2 cellular contexts compared by ENCODE assay signal in the genomic region with DNA sequence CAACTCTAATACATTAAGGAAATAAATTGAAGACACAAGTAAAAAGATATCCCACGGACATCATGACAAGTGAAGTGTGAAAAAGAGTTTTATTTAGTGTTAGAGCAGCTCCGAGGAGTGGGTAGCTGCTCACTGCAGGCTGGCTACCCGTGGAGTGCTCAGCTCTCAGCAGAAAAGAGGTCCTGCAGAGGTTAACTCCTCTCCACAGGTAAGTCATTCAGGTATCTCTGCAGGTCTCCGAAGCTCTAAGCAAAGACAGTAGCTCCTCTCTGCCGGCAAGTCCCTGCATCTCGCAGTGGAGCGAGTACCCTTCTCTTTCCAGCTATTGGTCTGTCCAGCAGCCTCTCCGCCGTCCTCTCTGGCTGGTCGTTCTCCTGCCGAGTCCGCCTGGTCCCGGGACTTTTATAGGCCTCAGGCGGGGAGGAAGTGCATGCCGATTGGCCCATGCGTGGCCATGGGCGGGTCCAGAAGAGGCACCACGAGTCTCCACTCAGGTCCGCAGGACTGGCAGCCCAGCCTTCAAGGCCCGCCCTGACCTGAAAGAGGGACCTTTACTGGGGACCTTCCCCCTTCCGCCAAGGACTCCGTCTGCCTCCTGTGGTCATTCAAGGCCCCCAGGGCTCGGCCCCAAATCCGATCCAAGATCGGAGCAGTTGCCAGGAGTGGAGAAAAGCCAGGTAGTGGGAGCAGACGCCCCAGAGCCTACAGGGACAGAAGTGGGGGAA.
TF ChIP-seq lines count a peak whose summit lies in the region.

No MANE protein-coding gene starts in this region.

TF ChIP-seq in HCT116, 20 proteins besides CTCF, POLR2A, EP300 and RAD21:
- TF ChIP-seq ZFX (IDR thresholded peaks at IDR 0.05) (no peak), EZH2phosphoT487 (IDR thresholded peaks at IDR 0.05; ENCODE audit: borderline replicate concordance) (no peak), SIN3A (IDR thresholded peaks at IDR 0.05; ENCODE audit: low read depth) (no peak), EZH2 (IDR thresholded peaks at IDR 0.05) (no peak), CEBPB (IDR thresholded peaks at IDR 0.05; ENCODE audit: low read depth) (no peak), SRF (IDR thresholded peaks at IDR 0.05; ENCODE audit: low read depth) (no peak), CBX3 (IDR thresholded peaks at IDR 0.05; ENCODE audit: low read depth) (no peak), JUND (IDR thresholded peaks at IDR 0.05) (no peak)
- TF ChIP-seq, protein P1, sequence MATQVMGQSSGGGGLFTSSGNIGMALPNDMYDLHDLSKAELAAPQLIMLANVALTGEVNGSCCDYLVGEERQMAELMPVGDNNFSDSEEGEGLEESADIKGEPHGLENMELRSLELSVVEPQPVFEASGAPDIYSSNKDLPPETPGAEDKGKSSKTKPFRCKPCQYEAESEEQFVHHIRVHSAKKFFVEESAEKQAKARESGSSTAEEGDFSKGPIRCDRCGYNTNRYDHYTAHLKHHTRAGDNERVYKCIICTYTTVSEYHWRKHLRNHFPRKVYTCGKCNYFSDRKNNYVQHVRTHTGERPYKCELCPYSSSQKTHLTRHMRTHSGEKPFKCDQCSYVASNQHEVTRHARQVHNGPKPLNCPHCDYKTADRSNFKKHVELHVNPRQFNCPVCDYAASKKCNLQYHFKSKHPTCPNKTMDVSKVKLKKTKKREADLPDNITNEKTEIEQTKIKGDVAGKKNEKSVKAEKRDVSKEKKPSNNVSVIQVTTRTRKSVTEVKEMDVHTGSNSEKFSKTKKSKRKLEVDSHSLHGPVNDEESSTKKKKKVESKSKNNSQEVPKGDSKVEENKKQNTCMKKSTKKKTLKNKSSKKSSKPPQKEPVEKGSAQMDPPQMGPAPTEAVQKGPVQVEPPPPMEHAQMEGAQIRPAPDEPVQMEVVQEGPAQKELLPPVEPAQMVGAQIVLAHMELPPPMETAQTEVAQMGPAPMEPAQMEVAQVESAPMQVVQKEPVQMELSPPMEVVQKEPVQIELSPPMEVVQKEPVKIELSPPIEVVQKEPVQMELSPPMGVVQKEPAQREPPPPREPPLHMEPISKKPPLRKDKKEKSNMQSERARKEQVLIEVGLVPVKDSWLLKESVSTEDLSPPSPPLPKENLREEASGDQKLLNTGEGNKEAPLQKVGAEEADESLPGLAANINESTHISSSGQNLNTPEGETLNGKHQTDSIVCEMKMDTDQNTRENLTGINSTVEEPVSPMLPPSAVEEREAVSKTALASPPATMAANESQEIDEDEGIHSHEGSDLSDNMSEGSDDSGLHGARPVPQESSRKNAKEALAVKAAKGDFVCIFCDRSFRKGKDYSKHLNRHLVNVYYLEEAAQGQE (IDR thresholded peaks at IDR 0.05; ENCODE audit: low read depth): no peak
- TF ChIP-seq, protein P2, sequence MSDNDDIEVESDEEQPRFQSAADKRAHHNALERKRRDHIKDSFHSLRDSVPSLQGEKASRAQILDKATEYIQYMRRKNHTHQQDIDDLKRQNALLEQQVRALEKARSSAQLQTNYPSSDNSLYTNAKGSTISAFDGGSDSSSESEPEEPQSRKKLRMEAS (IDR thresholded peaks at IDR 0.05): no peak

TF ChIP-seq in K562, 482 proteins besides CTCF, POLR2A, EP300 and RAD21 (continues in another document):
- TF ChIP-seq, protein P3, sequence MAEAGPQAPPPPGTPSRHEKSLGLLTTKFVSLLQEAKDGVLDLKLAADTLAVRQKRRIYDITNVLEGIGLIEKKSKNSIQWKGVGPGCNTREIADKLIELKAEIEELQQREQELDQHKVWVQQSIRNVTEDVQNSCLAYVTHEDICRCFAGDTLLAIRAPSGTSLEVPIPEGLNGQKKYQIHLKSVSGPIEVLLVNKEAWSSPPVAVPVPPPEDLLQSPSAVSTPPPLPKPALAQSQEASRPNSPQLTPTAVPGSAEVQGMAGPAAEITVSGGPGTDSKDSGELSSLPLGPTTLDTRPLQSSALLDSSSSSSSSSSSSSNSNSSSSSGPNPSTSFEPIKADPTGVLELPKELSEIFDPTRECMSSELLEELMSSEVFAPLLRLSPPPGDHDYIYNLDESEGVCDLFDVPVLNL (CRISPR knock-in tag; IDR thresholded peaks at IDR 0.05; ENCODE audit: low read depth): no peak
- TF ChIP-seq, protein P4, sequence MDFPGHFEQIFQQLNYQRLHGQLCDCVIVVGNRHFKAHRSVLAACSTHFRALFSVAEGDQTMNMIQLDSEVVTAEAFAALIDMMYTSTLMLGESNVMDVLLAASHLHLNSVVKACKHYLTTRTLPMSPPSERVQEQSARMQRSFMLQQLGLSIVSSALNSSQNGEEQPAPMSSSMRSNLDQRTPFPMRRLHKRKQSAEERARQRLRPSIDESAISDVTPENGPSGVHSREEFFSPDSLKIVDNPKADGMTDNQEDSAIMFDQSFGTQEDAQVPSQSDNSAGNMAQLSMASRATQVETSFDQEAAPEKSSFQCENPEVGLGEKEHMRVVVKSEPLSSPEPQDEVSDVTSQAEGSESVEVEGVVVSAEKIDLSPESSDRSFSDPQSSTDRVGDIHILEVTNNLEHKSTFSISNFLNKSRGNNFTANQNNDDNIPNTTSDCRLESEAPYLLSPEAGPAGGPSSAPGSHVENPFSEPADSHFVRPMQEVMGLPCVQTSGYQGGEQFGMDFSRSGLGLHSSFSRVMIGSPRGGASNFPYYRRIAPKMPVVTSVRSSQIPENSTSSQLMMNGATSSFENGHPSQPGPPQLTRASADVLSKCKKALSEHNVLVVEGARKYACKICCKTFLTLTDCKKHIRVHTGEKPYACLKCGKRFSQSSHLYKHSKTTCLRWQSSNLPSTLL (IDR thresholded peaks at IDR 0.05): peak; percentile 98
- TF ChIP-seq POLR2G (IDR thresholded peaks at IDR 0.05; ENCODE audit: low read depth, low read length) (peak; percentile 78), ZNF253 (CRISPR knock-in tag; conservative IDR thresholded peaks at IDR 0.05) (no peak), ZNF217 (CRISPR knock-in tag; IDR thresholded peaks at IDR 0.05) (no peak), RBFOX2 (IDR thresholded peaks at IDR 0.05; ENCODE audit: low read depth, low read length) (peak; percentile 70), RBBP5 (IDR thresholded peaks at IDR 0.05; ENCODE audit: borderline replicate concordance, insufficient read depth, low read length, poor library complexity, severe bottlenecking) (no peak), LEF1 (IDR thresholded peaks at IDR 0.05) (no peak), ZFPM2 (CRISPR knock-in tag; IDR thresholded peaks at IDR 0.05) (no peak), NFYB (IDR thresholded peaks at IDR 0.05; ENCODE audit: extremely low read depth, insufficient read length) (no peak), ZNF778 (CRISPR knock-in tag; IDR thresholded peaks at IDR 0.05) (no peak), SPI1 (IDR thresholded peaks at IDR 0.05; ENCODE audit: borderline replicate concordance, low read depth, low read length) (peak; percentile 79), KDM4B (IDR thresholded peaks at IDR 0.05; ENCODE audit: borderline replicate concordance in 2 of 2, low read depth in 1 of 2) (no peak), HDAC3 (IDR thresholded peaks at IDR 0.05; ENCODE audit: borderline replicate concordance, partially characterized antibody) (no peak), PHF21A (IDR thresholded peaks at IDR 0.05; ENCODE audit: borderline replicate concordance, low read depth) (no peak), SLC30A9 (CRISPR knock-in tag; IDR thresholded peaks at IDR 0.05) (no peak), ZNF584 (CRISPR knock-in tag; IDR thresholded peaks at IDR 0.05; ENCODE audit: low read depth) (no peak), OTX1 (CRISPR knock-in tag; IDR thresholded peaks at IDR 0.05) (no peak), ZNF707 (CRISPR knock-in tag; conservative IDR thresholded peaks at IDR 0.05) (no peak), SP1 (CRISPR knock-in tag; IDR thresholded peaks at IDR 0.05) (no peak), PCBP2 (IDR thresholded peaks at IDR 0.05; ENCODE audit: low read depth, low read length, poor library complexity, severe bottlenecking) (no peak), NR2C1 (IDR thresholded peaks at IDR 0.05) (no peak), NR2C1 (tag; IDR thresholded peaks at IDR 0.05) (no peak), CBFA2T3 (IDR thresholded peaks at IDR 0.05) (no peak), MECOM (CRISPR knock-in tag; IDR thresholded peaks at IDR 0.05) (no peak), CC2D1A (IDR thresholded peaks at IDR 0.05) (peak; percentile 100), GTF2A2 (tag; IDR thresholded peaks at IDR 0.05) (no peak), PML (IDR thresholded peaks at IDR 0.05; ENCODE audit: low read length) (no peak), TBP (optimal IDR thresholded peaks at IDR 0.05; ENCODE audit: low read depth, low read length) (peak; percentile 76), MYBL2 (IDR thresholded peaks at IDR 0.05; ENCODE audit: low read depth) (no peak), MYBL2 (CRISPR knock-in tag; IDR thresholded peaks at IDR 0.05; ENCODE audit: borderline replicate concordance) (no peak), TAF9B (IDR thresholded peaks at IDR 0.05; ENCODE audit: partially characterized antibody) (no peak), POLR3G (IDR thresholded peaks at IDR 0.05; ENCODE audit: extremely low read depth, insufficient read length, insufficient replicate concordance) (no peak), DIDO1 (tag; IDR thresholded peaks at IDR 0.05; ENCODE audit: low read depth) (no peak), SMARCA4 (IDR thresholded peaks at IDR 0.05) (no peak), HNRNPK (IDR thresholded peaks at IDR 0.05; ENCODE audit: low read depth, low read length, poor library complexity, severe bottlenecking) (no peak), CHCHD3 (CRISPR knock-in tag; IDR thresholded peaks at IDR 0.05) (no peak), C11orf30 (IDR thresholded peaks at IDR 0.05; ENCODE audit: low read depth) (no peak), TSC22D4 (tag; IDR thresholded peaks at IDR 0.05) (no peak), ZC3H8 (IDR thresholded peaks at IDR 0.05) (no peak), SAFB (IDR thresholded peaks at IDR 0.05; ENCODE audit: borderline replicate concordance, low read depth, low read length) (no peak), E2F3 (CRISPR knock-in tag; IDR thresholded peaks at IDR 0.05) (no peak), ZBTB17 (CRISPR knock-in tag; IDR thresholded peaks at IDR 0.05) (no peak)
- TF ChIP-seq, protein P5, sequence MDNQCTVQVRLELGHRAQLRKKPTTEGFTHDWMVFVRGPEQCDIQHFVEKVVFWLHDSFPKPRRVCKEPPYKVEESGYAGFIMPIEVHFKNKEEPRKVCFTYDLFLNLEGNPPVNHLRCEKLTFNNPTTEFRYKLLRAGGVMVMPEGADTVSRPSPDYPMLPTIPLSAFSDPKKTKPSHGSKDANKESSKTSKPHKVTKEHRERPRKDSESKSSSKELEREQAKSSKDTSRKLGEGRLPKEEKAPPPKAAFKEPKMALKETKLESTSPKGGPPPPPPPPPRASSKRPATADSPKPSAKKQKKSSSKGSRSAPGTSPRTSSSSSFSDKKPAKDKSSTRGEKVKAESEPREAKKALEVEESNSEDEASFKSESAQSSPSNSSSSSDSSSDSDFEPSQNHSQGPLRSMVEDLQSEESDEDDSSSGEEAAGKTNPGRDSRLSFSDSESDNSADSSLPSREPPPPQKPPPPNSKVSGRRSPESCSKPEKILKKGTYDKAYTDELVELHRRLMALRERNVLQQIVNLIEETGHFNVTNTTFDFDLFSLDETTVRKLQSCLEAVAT (IDR thresholded peaks at IDR 0.05): peak in 1 of 2 experiments; percentile 94; a peak in 2 of 4 replicates
- TF ChIP-seq, protein P6, sequence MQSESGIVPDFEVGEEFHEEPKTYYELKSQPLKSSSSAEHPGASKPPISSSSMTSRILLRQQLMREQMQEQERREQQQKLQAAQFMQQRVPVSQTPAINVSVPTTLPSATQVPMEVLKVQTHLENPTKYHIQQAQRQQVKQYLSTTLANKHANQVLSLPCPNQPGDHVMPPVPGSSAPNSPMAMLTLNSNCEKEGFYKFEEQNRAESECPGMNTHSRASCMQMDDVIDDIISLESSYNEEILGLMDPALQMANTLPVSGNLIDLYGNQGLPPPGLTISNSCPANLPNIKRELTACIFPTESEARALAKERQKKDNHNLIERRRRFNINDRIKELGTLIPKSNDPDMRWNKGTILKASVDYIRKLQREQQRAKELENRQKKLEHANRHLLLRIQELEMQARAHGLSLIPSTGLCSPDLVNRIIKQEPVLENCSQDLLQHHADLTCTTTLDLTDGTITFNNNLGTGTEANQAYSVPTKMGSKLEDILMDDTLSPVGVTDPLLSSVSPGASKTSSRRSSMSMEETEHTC (IDR thresholded peaks at IDR 0.05): no peak
- TF ChIP-seq, protein P7, sequence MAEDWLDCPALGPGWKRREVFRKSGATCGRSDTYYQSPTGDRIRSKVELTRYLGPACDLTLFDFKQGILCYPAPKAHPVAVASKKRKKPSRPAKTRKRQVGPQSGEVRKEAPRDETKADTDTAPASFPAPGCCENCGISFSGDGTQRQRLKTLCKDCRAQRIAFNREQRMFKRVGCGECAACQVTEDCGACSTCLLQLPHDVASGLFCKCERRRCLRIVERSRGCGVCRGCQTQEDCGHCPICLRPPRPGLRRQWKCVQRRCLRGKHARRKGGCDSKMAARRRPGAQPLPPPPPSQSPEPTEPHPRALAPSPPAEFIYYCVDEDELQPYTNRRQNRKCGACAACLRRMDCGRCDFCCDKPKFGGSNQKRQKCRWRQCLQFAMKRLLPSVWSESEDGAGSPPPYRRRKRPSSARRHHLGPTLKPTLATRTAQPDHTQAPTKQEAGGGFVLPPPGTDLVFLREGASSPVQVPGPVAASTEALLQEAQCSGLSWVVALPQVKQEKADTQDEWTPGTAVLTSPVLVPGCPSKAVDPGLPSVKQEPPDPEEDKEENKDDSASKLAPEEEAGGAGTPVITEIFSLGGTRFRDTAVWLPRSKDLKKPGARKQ (CRISPR knock-in tag; IDR thresholded peaks at IDR 0.05): no peak
- TF ChIP-seq, protein P8, sequence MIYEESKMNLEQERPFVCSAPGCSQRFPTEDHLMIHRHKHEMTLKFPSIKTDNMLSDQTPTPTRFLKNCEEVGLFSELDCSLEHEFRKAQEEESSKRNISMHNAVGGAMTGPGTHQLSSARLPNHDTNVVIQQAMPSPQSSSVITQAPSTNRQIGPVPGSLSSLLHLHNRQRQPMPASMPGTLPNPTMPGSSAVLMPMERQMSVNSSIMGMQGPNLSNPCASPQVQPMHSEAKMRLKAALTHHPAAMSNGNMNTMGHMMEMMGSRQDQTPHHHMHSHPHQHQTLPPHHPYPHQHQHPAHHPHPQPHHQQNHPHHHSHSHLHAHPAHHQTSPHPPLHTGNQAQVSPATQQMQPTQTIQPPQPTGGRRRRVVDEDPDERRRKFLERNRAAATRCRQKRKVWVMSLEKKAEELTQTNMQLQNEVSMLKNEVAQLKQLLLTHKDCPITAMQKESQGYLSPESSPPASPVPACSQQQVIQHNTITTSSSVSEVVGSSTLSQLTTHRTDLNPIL (CRISPR knock-in tag; IDR thresholded peaks at IDR 0.05): no peak
- TF ChIP-seq, protein P9, sequence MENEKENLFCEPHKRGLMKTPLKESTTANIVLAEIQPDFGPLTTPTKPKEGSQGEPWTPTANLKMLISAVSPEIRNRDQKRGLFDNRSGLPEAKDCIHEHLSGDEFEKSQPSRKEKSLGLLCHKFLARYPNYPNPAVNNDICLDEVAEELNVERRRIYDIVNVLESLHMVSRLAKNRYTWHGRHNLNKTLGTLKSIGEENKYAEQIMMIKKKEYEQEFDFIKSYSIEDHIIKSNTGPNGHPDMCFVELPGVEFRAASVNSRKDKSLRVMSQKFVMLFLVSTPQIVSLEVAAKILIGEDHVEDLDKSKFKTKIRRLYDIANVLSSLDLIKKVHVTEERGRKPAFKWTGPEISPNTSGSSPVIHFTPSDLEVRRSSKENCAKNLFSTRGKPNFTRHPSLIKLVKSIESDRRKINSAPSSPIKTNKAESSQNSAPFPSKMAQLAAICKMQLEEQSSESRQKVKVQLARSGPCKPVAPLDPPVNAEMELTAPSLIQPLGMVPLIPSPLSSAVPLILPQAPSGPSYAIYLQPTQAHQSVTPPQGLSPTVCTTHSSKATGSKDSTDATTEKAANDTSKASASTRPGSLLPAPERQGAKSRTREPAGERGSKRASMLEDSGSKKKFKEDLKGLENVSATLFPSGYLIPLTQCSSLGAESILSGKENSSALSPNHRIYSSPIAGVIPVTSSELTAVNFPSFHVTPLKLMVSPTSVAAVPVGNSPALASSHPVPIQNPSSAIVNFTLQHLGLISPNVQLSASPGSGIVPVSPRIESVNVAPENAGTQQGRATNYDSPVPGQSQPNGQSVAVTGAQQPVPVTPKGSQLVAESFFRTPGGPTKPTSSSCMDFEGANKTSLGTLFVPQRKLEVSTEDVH (IDR thresholded peaks at IDR 0.05; ENCODE audit: low read depth, partially characterized antibody): no peak
